ENCODE assay signal across 23 cellular contexts in the genomic region with DNA sequence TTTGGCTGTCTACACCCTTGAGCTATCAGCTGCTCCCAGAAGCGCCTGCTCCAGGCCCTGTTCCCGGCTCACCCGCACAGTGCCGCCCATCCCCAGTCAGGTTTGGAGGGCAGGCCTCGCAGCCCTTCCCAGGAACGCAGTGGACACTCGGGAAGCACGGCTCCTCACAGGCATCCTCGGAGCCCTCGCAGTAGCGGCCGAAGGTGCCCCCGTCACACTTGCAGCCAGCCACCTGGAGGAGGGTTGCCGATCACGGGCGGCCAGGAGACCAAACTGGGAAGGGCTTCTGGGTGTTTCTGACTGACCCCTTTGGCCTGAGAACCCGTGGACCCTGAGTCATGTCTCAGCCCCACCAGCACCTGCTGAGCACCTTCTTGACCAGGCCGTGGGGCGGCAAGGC. TPM values are rescaled to one million over a fixed set of nuclear protein-coding genes. Genes with fewer than 3 reads are reported as not detected.
A peak's percentile ranks its signal among the peaks of the same experiment; 100 is the strongest.
DNase-seq lines count a peak whose midpoint lies in the region; ATAC-seq and TF ChIP-seq lines count a peak whose summit lies in the region.
"Had no signal": no experiment of that assay in that cellular context is flagged by ENCODE, and none has a peak within 500 bp of the region (broad histone marks: within the 10 kb centered on the region; RNA-seq: fewer than 3 reads in every experiment).

No MANE protein-coding gene starts in this region.

- H3K27ac ChIP-seq in SK-N-SH (ENCODE audit: low read depth in 2 of 2, low read length in 1 of 2) = no peak overlapping the region
- H3K27ac ChIP-seq in BLaER1 = no peak overlapping the region
- H3K27ac ChIP-seq in neuronal stem cell (replicated peaks; ENCODE audit: low read length) = no peak overlapping the region
- H3K27ac ChIP-seq in A673 (ENCODE audit: low read depth, low read length, poor library complexity, severe bottlenecking) = no peak overlapping the region
- no peak overlapping the region for H3K27ac ChIP-seq in tibial nerve
- H3K27ac ChIP-seq: 22Rv1, SK-N-MC had no signal

- peaks cover 0 to 13% of the 10 kb centered on the region in 2 experiments; a peak in 1 of 4 replicates for H3K4me1 ChIP-seq in SK-N-SH (ENCODE audit: control insufficient read depth in 1 of 2, insufficient read depth in 2 of 2, low read depth in 1 of 2, low read length in 1 of 2)
- peaks cover 37% of the 10 kb centered on the region for H3K4me1 ChIP-seq in BLaER1
- peaks cover 0 to 3% of the 10 kb centered on the region in 2 donors for H3K4me1 ChIP-seq in neuronal stem cell (ENCODE audit: control insufficient read depth in 2 of 2, insufficient read depth in 1 of 2, low read depth in 1 of 2, low read length in 2 of 2)
- H3K4me1 ChIP-seq in A673 (ENCODE audit: insufficient read depth, low read length, poor library complexity, severe bottlenecking) = no peaks in the 10 kb centered on the region
- H3K4me1 ChIP-seq in tibial nerve = peaks cover 0 to 9% (median 0%) of the 10 kb centered on the region in 4 donors
- H3K4me1 ChIP-seq: BE2C had no signal

- ATAC-seq in SK-N-SH treated with all-trans-retinoic acid at 6 μM for 48 hours = no peak
- ATAC-seq: K562 had no signal

- peak overlapping the region; percentile 26 for H2BK15ac ChIP-seq in neuronal stem cell (ENCODE audit: low read length)

- H3K4ac ChIP-seq in neuronal stem cell (ENCODE audit: low read length) = no peak overlapping the region

- 92% methylated on average over 11 of the region's 19 CpGs for WGBS in SK-N-SH (ENCODE audit: low lambda C conversion rate)
- WGBS in neuronal stem cell (ENCODE audit: extremely low coverage in 2 of 2, insufficient read length in 2 of 2, insufficient replicate concordance in 1 of 2), 2 donors = no CpG with 5 or more reads among the region's 19 CpGs
- 90 to 91% methylated on average over 19 of the region's 19 CpGs for WGBS in tibial nerve, 2 donors

- TF ChIP-seq RAD21 in SK-N-SH (IDR thresholded peaks at IDR 0.05; ENCODE audit: low read length) = no peak

- H3K9me3 Mint-ChIP-seq in chondrocyte (ENCODE audit: low read depth) = no peaks in the 10 kb centered on the region
- H3K9me3 Mint-ChIP-seq: CD4-positive, alpha-beta T cell had no signal

- H3K27me3 ChIP-seq in SK-N-SH (ENCODE audit: insufficient read depth) (peaks cover 17% of the 10 kb centered on the region; the same call in 1 of the 2 replicates), BLaER1 (no peaks in the 10 kb centered on the region), neuronal stem cell (ENCODE audit: control insufficient read depth in 3 of 3, insufficient read depth in 3 of 3, low read depth in 1 of 3, low read length in 3 of 3) (peaks cover 0 to 28% (median 0%) of the 10 kb centered on the region in 3 experiments), A673 (replicated peaks; ENCODE audit: insufficient read depth, low read depth, low read length, poor library complexity) (peaks cover 17% of the 10 kb centered on the region), tibial nerve (peaks cover 0 to 16% of the 10 kb centered on the region in 2 donors)

- no peak for TF ChIP-seq POLR2A in tibial nerve (IDR thresholded peaks at IDR 0.05)

- no peak overlapping the region for H3K4me3 Mint-ChIP-seq in chondrocyte (ENCODE audit: unreplicated experiment)
- H3K4me3 Mint-ChIP-seq: CD4-positive, alpha-beta T cell had no signal

- H3K79me1 ChIP-seq in neuronal stem cell (ENCODE audit: low read depth, low read length) = no peaks in the 10 kb centered on the region

- no peaks in the 10 kb centered on the region for H3K4me1 Mint-ChIP-seq in chondrocyte (ENCODE audit: low read depth)

- no peak overlapping the region for H3K4me2 ChIP-seq in SK-N-SH
- peak overlapping the region; percentile 54 for H3K4me2 ChIP-seq in BLaER1
- no peak overlapping the region for H3K4me2 ChIP-seq in neuronal stem cell (ENCODE audit: insufficient read depth, low read length, poor library complexity, severe bottlenecking)

- no peaks in the 10 kb centered on the region for H3K36me3 ChIP-seq in SK-N-SH (replicated peaks in 1 of 2; ENCODE audit: control insufficient read depth in 1 of 2, insufficient read depth in 2 of 2, low read length in 1 of 2)
- no peaks in the 10 kb centered on the region for H3K36me3 ChIP-seq in BLaER1
- H3K36me3 ChIP-seq in neuronal stem cell (replicated peaks in 1 of 2; ENCODE audit: control insufficient read depth in 2 of 2, insufficient read depth in 2 of 2, low read length in 2 of 2) = no peaks in the 10 kb centered on the region
- H3K36me3 ChIP-seq in A673 (ENCODE audit: insufficient read depth, low read length, poor library complexity, severe bottlenecking) = no peaks in the 10 kb centered on the region
- H3K36me3 ChIP-seq in tibial nerve = no peaks in the 10 kb centered on the region
- H3K36me3 ChIP-seq: BE2C had no signal

- H3K14ac ChIP-seq in neuronal stem cell (ENCODE audit: low read length) = peak overlapping the region; percentile 56

- H3K9me3 ChIP-seq in SK-N-SH (no peaks in the 10 kb centered on the region), BLaER1 (no peaks in the 10 kb centered on the region), neuronal stem cell (replicated peaks in 1 of 2; ENCODE audit: control insufficient read depth in 2 of 2, insufficient read depth in 1 of 2, low read depth in 1 of 2, low read length in 2 of 2) (no peaks in the 10 kb centered on the region), A673 (ENCODE audit: low read depth, low read length, poor library complexity, severe bottlenecking) (no peaks in the 10 kb centered on the region), tibial nerve (no peaks in the 10 kb centered on the region)
- H3K9me3 ChIP-seq: BE2C had no signal

- peak overlapping the region; percentile 90 for H2AK5ac ChIP-seq in neuronal stem cell (ENCODE audit: low read depth, low read length)

- H2BK12ac ChIP-seq in neuronal stem cell (ENCODE audit: low read length) = peak overlapping the region; percentile 41

- H3K27ac Mint-ChIP-seq in chondrocyte (ENCODE audit: unreplicated experiment) = no peak overlapping the region
- H3K27ac Mint-ChIP-seq: CD4-positive, alpha-beta T cell had no signal

- H3K9me2 ChIP-seq in SK-N-SH = no peaks in the 10 kb centered on the region

- H2AFZ ChIP-seq in SK-N-SH (ENCODE audit: low read depth) = no peak overlapping the region
- H2AFZ ChIP-seq in neuronal stem cell (ENCODE audit: low read length) = no peak overlapping the region

- H3K18ac ChIP-seq in neuronal stem cell (ENCODE audit: low read length) = no peak overlapping the region

- no peaks in the 10 kb centered on the region for H3K36me3 Mint-ChIP-seq in chondrocyte (ENCODE audit: low read depth)

- peaks cover 18% of the 10 kb centered on the region for H3K27me3 Mint-ChIP-seq in chondrocyte (ENCODE audit: low read depth)

- H4K8ac ChIP-seq in neuronal stem cell (ENCODE audit: low read depth, low read length) = no peak overlapping the region

- no peak overlapping the region for H4K91ac ChIP-seq in neuronal stem cell (ENCODE audit: low read depth, low read length, poor library complexity)

- peak overlapping the region; percentile 53 for H2BK5ac ChIP-seq in neuronal stem cell (ENCODE audit: low read length)

- TF ChIP-seq EP300 in SK-N-SH (IDR thresholded peaks at IDR 0.05; ENCODE audit: borderline replicate concordance in 1 of 2, low read depth in 1 of 2, low read length in 1 of 2) (no peak), tibial nerve (IDR thresholded peaks at IDR 0.05) (no peak)

- peak overlapping the region; percentile 72 for H2BK120ac ChIP-seq in neuronal stem cell (ENCODE audit: low read depth, low read length)

- H3K23ac ChIP-seq in neuronal stem cell (ENCODE audit: low read depth, low read length, poor library complexity) = peak overlapping the region; percentile 65

- intact Hi-C loops in A673 (cut with micrococcal nuclease; ENCODE audit: unreplicated experiment) = no loop called here

- H3K4me3 ChIP-seq in SK-N-SH (ENCODE audit: low read depth in 2 of 2, low read length in 1 of 2) (no peak overlapping the region), BLaER1 (no peak overlapping the region), neuronal stem cell (ENCODE audit: low read length in 2 of 2) (no peak overlapping the region), A673 (ENCODE audit: low read depth, low read length, poor library complexity, severe bottlenecking) (no peak overlapping the region), tibial nerve (no peak overlapping the region)
- H3K4me3 ChIP-seq: K562, SK-N-MC had no signal

- H3F3A ChIP-seq in SK-N-SH (replicated peaks; ENCODE audit: insufficient read depth) = no peaks in the 10 kb centered on the region

- H3K9ac ChIP-seq in SK-N-SH (no peak overlapping the region), BLaER1 (no peak overlapping the region), neuronal stem cell (ENCODE audit: low read depth, low read length, poor library complexity) (peak overlapping the region; percentile 4)

- TF ChIP-seq CTCF in SK-N-SH (IDR thresholded peaks at IDR 0.05) (no peak), chondrocyte (IDR thresholded peaks at IDR 0.05) (no peak), A673 (conservative IDR thresholded peaks at IDR 0.05; ENCODE audit: low read depth, low read length) (no peak), tibial nerve (IDR thresholded peaks at IDR 0.05) (no peak)

- POLR2A ChIA-PET in SK-N-SH (lab: Yijun Ruan, JAX) (no interaction called here), A673 (lab: Charles Lee; ENCODE audit: low non-redundant PET) (no interaction called here)

- H4K20me1 ChIP-seq in SK-N-SH (ENCODE audit: insufficient read depth) (no peaks in the 10 kb centered on the region), BLaER1 (no peaks in the 10 kb centered on the region)

- DNase-seq in SK-N-SH (peak; percentile 17), chondrocyte (ENCODE audit: low spot score) (peak; percentile 75), neuronal stem cell (ENCODE audit: low spot score) (no peak), A673 (ENCODE audit: low spot score) (no peak), tibial nerve (ENCODE audit: low spot score in 2 of 2) (no peak), NCI-H446 treated with DMSO at 0.1 percent for 48 hours (lab: John Stamatoyannopoulos, UW) (no peak)
- DNase-seq: ACHN; BE2C; CD4-positive, alpha-beta T cell; MV-4-11; NCI-H1105; NCI-H1436 treated with DMSO at 0.1 percent for 48 hours; NCI-H187 treated with DMSO at 0.1 percent for 48 hours; NCI-H524 treated with DMSO at 0.1 percent for 48 hours; RPMI8226; SIG-M5 had no signal

- no TSS peak for BruUV-seq in A673 (replicated peaks; lab: Mats Ljungman, UMichigan)

- H3K79me2 ChIP-seq in SK-N-SH (ENCODE audit: insufficient read depth) = no peaks in the 10 kb centered on the region

- CTCF ChIA-PET in SK-N-SH (lab: Yijun Ruan, JAX) = no interaction called here
- CTCF ChIA-PET in A673 (lab: Charles Lee) = no interaction called here

RNA-seq across cellular contexts. Expression of gene MUC20, which starts 33.4 kb away (rescaled TPM):
- 0.31 and 0.36 TPM in 2 replicates for polyA plus RNA-seq in SK-N-SH (2012; rRNA removed)
- 0.09 and 0.20 TPM in 2 replicates for polyA plus RNA-seq in SK-N-SH (2012; cell fraction: cytosol; rRNA removed)
- 2.6 and 3.3 TPM in 2 replicates for polyA plus RNA-seq in SK-N-SH (2012; cell fraction: nucleus; rRNA removed)
- total RNA-seq in chondrocyte (2.2 to 8.4 TPM (median 3.0 TPM) in 3 replicates), A673 (2021) (1.1 and 1.3 TPM in 2 replicates), tibial nerve (10 to 100 TPM; 11.0 to 67.5 (median 22.9) TPM)
- polyA plus RNA-seq in neuronal stem cell (2013, experiment 1 of 2) = 1.2 TPM
- 1.3 TPM for polyA plus RNA-seq in neuronal stem cell (2013, experiment 2 of 2)
- total RNA-seq: LHCN-M2 had no signal

RNA-seq across cellular contexts. Expression of gene MUC4, which starts 57.6 kb away (rescaled TPM):
- 0.06 and 0.07 TPM in 2 replicates for polyA plus RNA-seq in SK-N-SH (2012; rRNA removed)
- 0.05 TPM in 2 replicates for polyA plus RNA-seq in SK-N-SH (2012; cell fraction: cytosol; rRNA removed)
- 0.04 TPM in 1 of 2 replicates, not detected in the other for polyA plus RNA-seq in SK-N-SH (2012; cell fraction: nucleus; rRNA removed)
- total RNA-seq in chondrocyte = not detected in 3 replicates
- 0.03 TPM for polyA plus RNA-seq in neuronal stem cell (2013, experiment 1 of 2)
- polyA plus RNA-seq in neuronal stem cell (2013, experiment 2 of 2) = not detected
- total RNA-seq in A673 (2021) = not detected in 2 replicates
- not detected for total RNA-seq in tibial nerve
- total RNA-seq: CD4-positive, alpha-beta T cell; LHCN-M2; MCF 10A had no signal

Comparison
In these comparisons a context has a peak if more than half of its experiments do, and no peak if none do; other contexts are left out.
1. DNase-seq: peak in SK-N-SH (single experiment) and chondrocyte (single experiment); none in neuronal stem cell (single experiment), A673 (single experiment), tibial nerve (0 of 2) and NCI-H446 treated with DMSO at 0.1 percent for 48 hours (single experiment).